8 cellular contexts compared by ENCODE assay signal in the genomic region with DNA sequence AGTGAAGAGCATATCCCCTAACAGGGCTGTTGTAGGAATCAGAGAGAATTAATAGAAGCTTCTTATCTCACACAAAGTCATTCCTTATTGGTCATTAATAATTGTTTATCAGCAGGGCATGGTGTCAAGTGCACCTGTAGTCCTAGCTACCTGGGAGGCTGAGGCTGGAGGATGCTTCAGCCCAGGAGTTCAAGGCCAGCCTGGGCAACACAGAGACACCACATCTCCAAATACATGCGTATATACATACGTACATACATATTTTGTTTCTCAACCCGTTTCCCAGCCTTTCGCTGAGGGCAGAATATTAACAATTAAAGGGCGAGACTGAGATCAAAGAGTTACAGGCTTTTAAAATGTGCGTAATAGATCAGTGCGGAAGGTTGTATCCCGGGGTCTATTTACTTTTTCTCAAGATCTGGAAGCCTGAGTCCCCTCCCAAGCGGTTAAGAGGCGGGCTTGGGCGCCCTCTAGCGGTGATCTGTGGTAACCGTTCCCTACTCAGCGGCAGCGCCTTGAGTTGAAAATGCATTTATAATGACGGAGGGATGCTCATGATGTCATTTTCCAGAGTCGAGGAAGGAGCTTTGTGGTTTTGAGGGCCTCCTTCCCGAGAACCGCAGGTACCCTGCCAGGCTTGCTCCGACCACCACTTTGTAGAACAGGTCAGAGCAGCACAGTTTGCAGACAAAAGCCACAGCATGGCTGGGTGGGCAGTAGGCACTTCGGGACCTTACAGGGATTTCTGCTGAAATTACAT.
DNase-seq lines count a peak whose midpoint lies in the region; ATAC-seq and TF ChIP-seq lines count a peak whose summit lies in the region.

No MANE protein-coding gene starts in this region.

- H3K27ac ChIP-seq in CD4-positive, alpha-beta memory T cell (ENCODE audit: low read depth, low read length): no peak overlapping the region
- no peak overlapping the region for H3K27ac ChIP-seq in HCT116 (ENCODE audit: low read depth, low read length)
- H3K27ac ChIP-seq in breast epithelium: no peak overlapping the region

- no peaks in the 10 kb centered on the region for H3K9me2 ChIP-seq in HCT116 (ENCODE audit: insufficient read depth)

- H3K4me1 ChIP-seq in CD4-positive, alpha-beta memory T cell (ENCODE audit: insufficient read depth, low read length): no peaks in the 10 kb centered on the region
- peaks cover 0 to 5% of the 10 kb centered on the region in 2 experiments; a peak in 1 of 4 replicates for H3K4me1 ChIP-seq in HCT116 (ENCODE audit: control insufficient read depth in 1 of 2, insufficient read depth in 2 of 2, low read length in 2 of 2)
- H3K4me1 ChIP-seq in breast epithelium: no peaks in the 10 kb centered on the region

- H4K20me1 ChIP-seq in HCT116 (ENCODE audit: insufficient read depth): no peaks in the 10 kb centered on the region

- peak overlapping the region; percentile 60 for H3K4me2 ChIP-seq in HCT116 (ENCODE audit: low read length)

- H3K9me3 Mint-ChIP-seq in CD4-positive, alpha-beta memory T cell: no peaks in the 10 kb centered on the region

- H3K9me3 ChIP-seq in CD4-positive, alpha-beta memory T cell (ENCODE audit: control insufficient read depth in 1 of 2, low read length in 2 of 2): no peaks in the 10 kb centered on the region
- no peaks in the 10 kb centered on the region for H3K9me3 ChIP-seq in HCT116 (ENCODE audit: control insufficient read depth in 1 of 2, insufficient read depth in 1 of 2, low read depth in 1 of 2, low read length in 2 of 2)
- no peaks in the 10 kb centered on the region for H3K9me3 ChIP-seq in breast epithelium

- H3K4me3 ChIP-seq in CD4-positive, alpha-beta memory T cell (ENCODE audit: low read length in 2 of 2): no peak overlapping the region
- H3K4me3 ChIP-seq in HCT116 (replicated peaks in 1 of 2; ENCODE audit: low read depth in 1 of 2, low read length in 2 of 2) (peak overlapping the region; percentile 2 to 23; a peak in 1 of 4 replicates), WI38 (ENCODE audit: low read depth, low read length) (no peak overlapping the region), breast epithelium (no peak overlapping the region)

- no peak overlapping the region for H3K9ac ChIP-seq in HCT116 (ENCODE audit: low read length)

- RAD21 ChIA-PET in HCT116 (lab: Charles Lee; ENCODE audit: low non-redundant PET in 1 of 2, low total read pairs in 2 of 2, uncharacterized antibody in 2 of 2, unreplicated experiment in 2 of 2): interaction anchor here in 1 of 2 experiments (0.9 to 1.1 kb wide), 2 partner anchors 15 to 224 kb away, joined by 3 to 4 read pairs; no protein-coding TSS in a partner anchor

- no peaks in the 10 kb centered on the region for H3K36me3 ChIP-seq in CD4-positive, alpha-beta memory T cell (ENCODE audit: insufficient read depth, low read length)
- H3K36me3 ChIP-seq in HCT116 (ENCODE audit: control insufficient read depth in 1 of 2, insufficient read depth in 2 of 2, low read length in 2 of 2) (no peaks in the 10 kb centered on the region), breast epithelium (no peaks in the 10 kb centered on the region)

- TF ChIP-seq CTCF in HCT116 (IDR thresholded peaks at IDR 0.05 in 2 of 3, conservative IDR thresholded peaks at IDR 0.05 in 1 of 3; ENCODE audit: borderline replicate concordance in 1 of 3, insufficient read depth in 1 of 3, low read depth in 2 of 3, low read length in 2 of 3): peak; percentile 56 to 97 (median 89)
- peak; percentile 98 for TF ChIP-seq CTCF in WI38 (IDR thresholded peaks at IDR 0.05; ENCODE audit: low read depth, low read length)
- TF ChIP-seq CTCF in breast epithelium (IDR thresholded peaks at IDR 0.05): peak; percentile 18 to 70 (median 64)

- H2AFZ ChIP-seq in HCT116 (ENCODE audit: low read depth, low read length, poor library complexity, severe bottlenecking): peak overlapping the region; percentile 74

- no peaks in the 10 kb centered on the region for H3K79me2 ChIP-seq in HCT116 (ENCODE audit: insufficient read depth, low read length)

- TF ChIP-seq RAD21 in HCT116 (IDR thresholded peaks at IDR 0.05; ENCODE audit: low read depth): peak; percentile 73

- peak in 4 of 5 donors; percentile 48 to 57 (median 52) for DNase-seq in CD4-positive, alpha-beta memory T cell
- DNase-seq in HCT116 (ENCODE audit: low read depth, low spot score) (peak; percentile 54), NCI-H2196 treated with DMSO at 0.1 percent for 48 hours (lab: John Stamatoyannopoulos, UW; ENCODE audit: unreplicated experiment) (peak; percentile 20), breast epithelium (ENCODE audit: low spot score in 2 of 2) (no peak), inferior parietal cortex (ENCODE audit: extremely low spot score) (peak; percentile 93)
- peak; percentile 79 for DNase-seq in stimulated activated CD4-positive, alpha-beta T cell treated with anti-CD3 and anti-CD28 coated beads, Interleukin-15, amount 100 ng/mL, for 24 hours

- CTCF ChIA-PET in CD4-positive, alpha-beta memory T cell (lab: Charles Lee; ENCODE audit: partially characterized antibody): interaction anchor here (0.6 to 4.5 kb wide), 24 partner anchors 10 to 1047 kb away, joined by 3 to 32 read pairs (median 4); no protein-coding TSS in a partner anchor
- CTCF ChIA-PET in HCT116 (lab: Charles Lee): interaction anchor here (0.6 to 1.7 kb wide), 13 partner anchors 11 to 745 kb away, joined by 3 to 9 read pairs (median 5); no protein-coding TSS in a partner anchor

- H3K4me3 Mint-ChIP-seq in CD4-positive, alpha-beta memory T cell: no peak overlapping the region

- no peak overlapping the region for H3K27ac Mint-ChIP-seq in CD4-positive, alpha-beta memory T cell

- BruUV-seq in HCT116 (replicated peaks; lab: Mats Ljungman, UMichigan): no TSS peak

- ATAC-seq in HCT116 (peak; percentile 95), HG03095 (IDR thresholded peaks at IDR 0.05; ENCODE audit: unreplicated experiment) (no peak)

- H3K4me1 Mint-ChIP-seq in CD4-positive, alpha-beta memory T cell: peaks cover 0 to 3% (median 0%) of the 10 kb centered on the region in 4 donors

- H3K36me3 Mint-ChIP-seq in CD4-positive, alpha-beta memory T cell: no peaks in the 10 kb centered on the region

- POLR2A ChIA-PET in CD4-positive, alpha-beta memory T cell (lab: Charles Lee; ENCODE audit: partially characterized antibody): interaction anchor here (0.6 kb wide), 1 partner anchor 660 kb away, joined by 3 read pairs; no protein-coding TSS in a partner anchor
- POLR2A ChIA-PET in HCT116 (lab: Charles Lee): no interaction called here

- intact Hi-C loops in CD4-positive, alpha-beta memory T cell (cut with micrococcal nuclease): loop anchor here (1.0 to 10.0 kb wide), 2 partner anchors 445 to 744 kb away; no protein-coding TSS in a partner anchor
- intact Hi-C loops in HCT116 (cut with micrococcal nuclease) (loop anchor here (1.0 to 5.0 kb wide), 2 partner anchors 223 to 448 kb away; no protein-coding TSS in a partner anchor), breast epithelium (cut with DNase I; ENCODE audit: low total_unique reads) (no loop called here)

- TF ChIP-seq POLR2A in HCT116 (IDR thresholded peaks at IDR 0.05; ENCODE audit: borderline replicate concordance, extremely low read depth, insufficient read depth, insufficient read length) (no peak), breast epithelium (IDR thresholded peaks at IDR 0.05) (no peak)

- no peaks in the 10 kb centered on the region for H3K27me3 ChIP-seq in CD4-positive, alpha-beta memory T cell (ENCODE audit: insufficient read depth, low read length)
- H3K27me3 ChIP-seq in HCT116 (ENCODE audit: insufficient read depth, low read length) (peaks cover 13% of the 10 kb centered on the region), breast epithelium (peaks cover 0 to 13% of the 10 kb centered on the region in 2 donors)

- peaks cover 4% of the 10 kb centered on the region in 2 donors for H3K27me3 Mint-ChIP-seq in CD4-positive, alpha-beta memory T cell

TF ChIP-seq in HCT116, 20 proteins besides CTCF, POLR2A, EP300 and RAD21 (continues in another document):
- TF ChIP-seq, protein P1, sequence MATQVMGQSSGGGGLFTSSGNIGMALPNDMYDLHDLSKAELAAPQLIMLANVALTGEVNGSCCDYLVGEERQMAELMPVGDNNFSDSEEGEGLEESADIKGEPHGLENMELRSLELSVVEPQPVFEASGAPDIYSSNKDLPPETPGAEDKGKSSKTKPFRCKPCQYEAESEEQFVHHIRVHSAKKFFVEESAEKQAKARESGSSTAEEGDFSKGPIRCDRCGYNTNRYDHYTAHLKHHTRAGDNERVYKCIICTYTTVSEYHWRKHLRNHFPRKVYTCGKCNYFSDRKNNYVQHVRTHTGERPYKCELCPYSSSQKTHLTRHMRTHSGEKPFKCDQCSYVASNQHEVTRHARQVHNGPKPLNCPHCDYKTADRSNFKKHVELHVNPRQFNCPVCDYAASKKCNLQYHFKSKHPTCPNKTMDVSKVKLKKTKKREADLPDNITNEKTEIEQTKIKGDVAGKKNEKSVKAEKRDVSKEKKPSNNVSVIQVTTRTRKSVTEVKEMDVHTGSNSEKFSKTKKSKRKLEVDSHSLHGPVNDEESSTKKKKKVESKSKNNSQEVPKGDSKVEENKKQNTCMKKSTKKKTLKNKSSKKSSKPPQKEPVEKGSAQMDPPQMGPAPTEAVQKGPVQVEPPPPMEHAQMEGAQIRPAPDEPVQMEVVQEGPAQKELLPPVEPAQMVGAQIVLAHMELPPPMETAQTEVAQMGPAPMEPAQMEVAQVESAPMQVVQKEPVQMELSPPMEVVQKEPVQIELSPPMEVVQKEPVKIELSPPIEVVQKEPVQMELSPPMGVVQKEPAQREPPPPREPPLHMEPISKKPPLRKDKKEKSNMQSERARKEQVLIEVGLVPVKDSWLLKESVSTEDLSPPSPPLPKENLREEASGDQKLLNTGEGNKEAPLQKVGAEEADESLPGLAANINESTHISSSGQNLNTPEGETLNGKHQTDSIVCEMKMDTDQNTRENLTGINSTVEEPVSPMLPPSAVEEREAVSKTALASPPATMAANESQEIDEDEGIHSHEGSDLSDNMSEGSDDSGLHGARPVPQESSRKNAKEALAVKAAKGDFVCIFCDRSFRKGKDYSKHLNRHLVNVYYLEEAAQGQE (IDR thresholded peaks at IDR 0.05; ENCODE audit: low read depth): no peak
- no peak for TF ChIP-seq EZH2phosphoT487 (IDR thresholded peaks at IDR 0.05; ENCODE audit: borderline replicate concordance)
- no peak for TF ChIP-seq SIN3A (IDR thresholded peaks at IDR 0.05; ENCODE audit: low read depth)

Comparison
In these comparisons a context has a peak if more than half of its experiments do, and no peak if none do; other contexts are left out.
1. DNase-seq: peak in CD4-positive, alpha-beta memory T cell (4 of 5), HCT116 (single experiment), NCI-H2196 treated with DMSO at 0.1 percent for 48 hours (single experiment), inferior parietal cortex (single experiment) and stimulated activated CD4-positive, alpha-beta T cell treated with anti-CD3 and anti-CD28 coated beads, Interleukin-15, amount 100 ng/mL, for 24 hours (single experiment); none in breast epithelium (0 of 2).
2. H3K4me3 ChIP-seq: peak in HCT116 (2 of 2); none in CD4-positive, alpha-beta memory T cell (0 of 2), WI38 (single experiment) and breast epithelium (0 of 3).
3. Peak in every context shown above with its lines, with median percentiles within 50 percentile points of each other: CTCF ChIP-seq.